In the genomic region with DNA sequence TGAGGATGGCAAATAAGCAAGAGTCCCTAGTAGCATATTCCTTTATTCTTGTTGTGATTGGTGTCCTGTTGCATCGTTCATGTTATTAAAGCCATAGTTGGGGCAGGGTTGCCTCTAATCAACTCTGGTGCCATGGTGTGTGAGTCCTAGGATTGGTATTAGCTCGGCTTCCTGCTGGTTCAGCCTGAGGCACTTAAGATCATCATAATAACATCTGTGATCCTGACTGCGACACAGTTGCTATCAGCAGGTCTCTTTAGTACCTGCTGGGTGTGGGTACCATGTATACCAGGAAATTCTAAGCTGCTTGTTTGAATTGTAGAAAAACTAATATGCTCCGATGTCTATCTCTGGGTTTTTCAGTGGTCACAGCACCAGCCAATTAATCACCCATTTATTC, we compare ENCODE assay signal across 1 cellular context.
TF ChIP-seq lines count a peak whose summit lies in the region.

No MANE protein-coding gene starts in this region.

TF ChIP-seq in H1, 55 proteins besides CTCF, POLR2A, EP300 and RAD21:
- TF ChIP-seq FOSL1 (IDR thresholded peaks at IDR 0.05; ENCODE audit: insufficient read depth, low read depth, low read length): no peak
- TF ChIP-seq RBBP5 (IDR thresholded peaks at IDR 0.05; ENCODE audit: borderline replicate concordance, low read depth, low read length): no peak
- TF ChIP-seq JUND (IDR thresholded peaks at IDR 0.05; ENCODE audit: low read length): no peak
- no peak for TF ChIP-seq BRCA1 (IDR thresholded peaks at IDR 0.05; ENCODE audit: low read depth, low read length)
- no peak for TF ChIP-seq TAF1 (IDR thresholded peaks at IDR 0.05; ENCODE audit: low read depth, low read length)
- no peak for TF ChIP-seq GTF2F1 (IDR thresholded peaks at IDR 0.05; ENCODE audit: borderline replicate concordance, low read depth, low read length)
- TF ChIP-seq CTBP2 (IDR thresholded peaks at IDR 0.05; ENCODE audit: borderline replicate concordance, insufficient read depth, insufficient read length, low read length): no peak
- no peak for TF ChIP-seq CHD2 (IDR thresholded peaks at IDR 0.05; ENCODE audit: low read length)
- TF ChIP-seq EZH2 (IDR thresholded peaks at IDR 0.05; ENCODE audit: low read depth, low read length, severe bottlenecking): no peak
- no peak for TF ChIP-seq SUZ12 (IDR thresholded peaks at IDR 0.05; ENCODE audit: low read length)
- no peak for TF ChIP-seq RNF2 (IDR thresholded peaks at IDR 0.05; ENCODE audit: borderline replicate concordance, low read depth, low read length, missing control alignments, poor library complexity, severe bottlenecking)
- TF ChIP-seq ZNF274 (IDR thresholded peaks at IDR 0.05; ENCODE audit: borderline replicate concordance, extremely low read depth, low read length): no peak
- TF ChIP-seq TAF7 (optimal IDR thresholded peaks at IDR 0.05; ENCODE audit: borderline replicate concordance, low read depth, low read length): no peak
- no peak for TF ChIP-seq NANOG (IDR thresholded peaks at IDR 0.05; ENCODE audit: insufficient read depth, low read depth, low read length, poor library complexity, severe bottlenecking)
